In genomic region chr4:184427687-184428086, GRCh38 we compare ENCODE assay signal across 11 cellular contexts. TPM values are rescaled to one million over a fixed set of nuclear protein-coding genes. Genes with fewer than 3 reads are reported as not detected.
DNase-seq lines count a peak whose midpoint lies in the region; ATAC-seq and TF ChIP-seq lines count a peak whose summit lies in the region.
"Had no signal": no experiment of that assay in that cellular context is flagged by ENCODE, and none has a peak within 500 bp of the region (broad histone marks: within the 10 kb centered on the region; RNA-seq: fewer than 3 reads in every experiment).

No MANE protein-coding gene starts in this region.

- no peak overlapping the region for H3K4me3 ChIP-seq in right cardiac atrium (ENCODE audit: low read length)
- H3K4me3 ChIP-seq in psoas muscle = no peak overlapping the region

- H3K9me3 ChIP-seq in right cardiac atrium (ENCODE audit: control insufficient read depth, low read length) (no peaks in the 10 kb centered on the region), psoas muscle (no peaks in the 10 kb centered on the region)

- H3K27ac ChIP-seq in right cardiac atrium (ENCODE audit: low read length) = no peak overlapping the region
- peak overlapping the region; percentile 33 for H3K27ac ChIP-seq in psoas muscle
- H3K27ac ChIP-seq: foreskin keratinocyte had no signal

- no peak for ATAC-seq in activated CD8-positive, alpha-beta T cell treated with anti-CD3 and anti-CD28 coated beads for 36 hours
- peak; percentile 46 to 64 for ATAC-seq in right cardiac atrium
- no peak for ATAC-seq in psoas muscle
- ATAC-seq: foreskin keratinocyte had no signal

- H3K4me1 ChIP-seq in right cardiac atrium (ENCODE audit: control insufficient read depth, insufficient read depth, low read length) = peaks cover 12% of the 10 kb centered on the region
- peaks cover 35% of the 10 kb centered on the region for H3K4me1 ChIP-seq in psoas muscle
- H3K4me1 ChIP-seq: foreskin keratinocyte had no signal

- peaks cover 45% of the 10 kb centered on the region for H3K4me1 Mint-ChIP-seq in T-helper 2 cell treated with Interferon-gamma antibody and Interleukin-4, amounts not matched to agents 5 μg/mL and 100 μg/mL, for 36 hours (ENCODE audit: low read depth)
- peaks cover 45% of the 10 kb centered on the region for H3K4me1 Mint-ChIP-seq in activated CD8-positive, alpha-beta T cell treated with anti-CD3 and anti-CD28 coated beads for 36 hours (ENCODE audit: low read depth)

- H3K27me3 Mint-ChIP-seq in T-helper 2 cell treated with Interferon-gamma antibody and Interleukin-4, amounts not matched to agents 5 μg/mL and 100 μg/mL, for 36 hours (ENCODE audit: low read depth) = no peaks in the 10 kb centered on the region
- no peaks in the 10 kb centered on the region for H3K27me3 Mint-ChIP-seq in activated CD8-positive, alpha-beta T cell treated with anti-CD3 and anti-CD28 coated beads for 36 hours

- H3K9me3 Mint-ChIP-seq in T-helper 2 cell treated with Interferon-gamma antibody and Interleukin-4, amounts not matched to agents 5 μg/mL and 100 μg/mL, for 36 hours = peaks cover under 1% of the 10 kb centered on the region
- H3K9me3 Mint-ChIP-seq in activated CD8-positive, alpha-beta T cell treated with anti-CD3 and anti-CD28 coated beads for 36 hours = peaks cover 4% of the 10 kb centered on the region

- no peak for DNase-seq in T-helper 2 cell treated with Interferon-gamma antibody and Interleukin-4, amounts not matched to agents 5 μg/mL and 100 μg/mL, for 36 hours (ENCODE audit: low spot score)
- no peak for DNase-seq in T-helper 2 cell
- DNase-seq in activated CD8-positive, alpha-beta T cell treated with anti-CD3 and anti-CD28 coated beads for 36 hours = no peak
- DNase-seq in right cardiac atrium = no peak
- DNase-seq in psoas muscle = no peak
- no peak for DNase-seq in stimulated activated CD8-positive, alpha-beta memory T cell treated with anti-CD3 and anti-CD28 coated beads, Interleukin-4, amount 100 ng/mL, for 48 hours
- no peak for DNase-seq in 8988T
- no peak for DNase-seq in AG08396 (ENCODE audit: low spot score)
- DNase-seq: anterior cingulate cortex, foreskin keratinocyte, NCI-H2171 had no signal

- POLR2A ChIA-PET in activated CD8-positive, alpha-beta T cell treated with anti-CD3 and anti-CD28 coated beads for 36 hours (lab: Charles Lee) = no interaction called here

- CTCF ChIA-PET in activated CD8-positive, alpha-beta T cell treated with anti-CD3 and anti-CD28 coated beads for 36 hours (lab: Charles Lee) = interaction anchor here (1.5 to 1.6 kb wide), 2 partner anchors 10 to 164 kb away, joined by 5 to 9 read pairs; no protein-coding TSS in a partner anchor

- H3K36me3 Mint-ChIP-seq in T-helper 2 cell treated with Interferon-gamma antibody and Interleukin-4, amounts not matched to agents 5 μg/mL and 100 μg/mL, for 36 hours (ENCODE audit: low read depth) = peaks cover 63% of the 10 kb centered on the region
- peaks cover 40% of the 10 kb centered on the region for H3K36me3 Mint-ChIP-seq in activated CD8-positive, alpha-beta T cell treated with anti-CD3 and anti-CD28 coated beads for 36 hours (ENCODE audit: low read depth)

- 34% methylated on average over 1 of the region's 1 CpG for WGBS in right cardiac atrium
- WGBS in psoas muscle, 3 donors = 65 to 70% (median 70%) methylated on average over 1 of the region's 1 CpG

- H3K4me3 Mint-ChIP-seq in T-helper 2 cell treated with Interferon-gamma antibody and Interleukin-4, amounts not matched to agents 5 μg/mL and 100 μg/mL, for 36 hours = no peak overlapping the region
- no peak overlapping the region for H3K4me3 Mint-ChIP-seq in activated CD8-positive, alpha-beta T cell treated with anti-CD3 and anti-CD28 coated beads for 36 hours

- H3K36me3 ChIP-seq in psoas muscle (ENCODE audit: insufficient read depth in 1 of 2, low read depth in 1 of 2) = peaks cover 4 to 57% of the 10 kb centered on the region in 2 donors

- H3K27ac Mint-ChIP-seq in T-helper 2 cell treated with Interferon-gamma antibody and Interleukin-4, amounts not matched to agents 5 μg/mL and 100 μg/mL, for 36 hours = peak overlapping the region; percentile 57
- peak overlapping the region; percentile 57 for H3K27ac Mint-ChIP-seq in activated CD8-positive, alpha-beta T cell treated with anti-CD3 and anti-CD28 coated beads for 36 hours

- H3K27me3 ChIP-seq in right cardiac atrium (ENCODE audit: control insufficient read depth, insufficient read depth) (no peaks in the 10 kb centered on the region), psoas muscle (ENCODE audit: insufficient read depth in 3 of 3, low read length in 2 of 3) (no peaks in the 10 kb centered on the region)
- H3K27me3 ChIP-seq: foreskin keratinocyte had no signal

- TF ChIP-seq CTCF in activated CD8-positive, alpha-beta T cell treated with anti-CD3 and anti-CD28 coated beads for 36 hours (IDR thresholded peaks at IDR 0.05) = no peak
- TF ChIP-seq CTCF in psoas muscle (IDR thresholded peaks at IDR 0.05) = no peak

- intact Hi-C loops in activated CD8-positive, alpha-beta T cell treated with anti-CD3 and anti-CD28 coated beads for 36 hours (cut with micrococcal nuclease) = no loop called here
- intact Hi-C loops in right cardiac atrium (cut with DNase I) = no loop called here
- intact Hi-C loops in psoas muscle (cut with DNase I) = no loop called here

RNA-seq across cellular contexts. Expression of gene IRF2, which starts 46.7 kb away (rescaled TPM):
- total RNA-seq in activated CD8-positive, alpha-beta T cell treated with anti-CD3 and anti-CD28 coated beads for 36 hours = 10 to 100 TPM; 48.1 to 56.4 TPM
- total RNA-seq in right cardiac atrium = 10 to 100 TPM; 19.6 to 39.3 (median 28.4) TPM
- 16.8 TPM for polyA plus RNA-seq in right cardiac atrium
- 10 to 100 TPM; 14.6 to 23.4 (median 16.3) TPM for total RNA-seq in psoas muscle
- 10 to 100 TPM in 2 of 3 donors, 1 to 10 TPM in 1; 6.7 to 28.9 (median 21.1) TPM for polyA plus RNA-seq in psoas muscle

Comparison
In these comparisons a context has a peak if more than half of its experiments do, and no peak if none do; other contexts are left out.
1. ATAC-seq: peak in right cardiac atrium (2 of 2); none in activated CD8-positive, alpha-beta T cell treated with anti-CD3 and anti-CD28 coated beads for 36 hours (single experiment) and psoas muscle (0 of 4).